Comparison of ENCODE assay signal across 8 cellular contexts in the genomic region with DNA sequence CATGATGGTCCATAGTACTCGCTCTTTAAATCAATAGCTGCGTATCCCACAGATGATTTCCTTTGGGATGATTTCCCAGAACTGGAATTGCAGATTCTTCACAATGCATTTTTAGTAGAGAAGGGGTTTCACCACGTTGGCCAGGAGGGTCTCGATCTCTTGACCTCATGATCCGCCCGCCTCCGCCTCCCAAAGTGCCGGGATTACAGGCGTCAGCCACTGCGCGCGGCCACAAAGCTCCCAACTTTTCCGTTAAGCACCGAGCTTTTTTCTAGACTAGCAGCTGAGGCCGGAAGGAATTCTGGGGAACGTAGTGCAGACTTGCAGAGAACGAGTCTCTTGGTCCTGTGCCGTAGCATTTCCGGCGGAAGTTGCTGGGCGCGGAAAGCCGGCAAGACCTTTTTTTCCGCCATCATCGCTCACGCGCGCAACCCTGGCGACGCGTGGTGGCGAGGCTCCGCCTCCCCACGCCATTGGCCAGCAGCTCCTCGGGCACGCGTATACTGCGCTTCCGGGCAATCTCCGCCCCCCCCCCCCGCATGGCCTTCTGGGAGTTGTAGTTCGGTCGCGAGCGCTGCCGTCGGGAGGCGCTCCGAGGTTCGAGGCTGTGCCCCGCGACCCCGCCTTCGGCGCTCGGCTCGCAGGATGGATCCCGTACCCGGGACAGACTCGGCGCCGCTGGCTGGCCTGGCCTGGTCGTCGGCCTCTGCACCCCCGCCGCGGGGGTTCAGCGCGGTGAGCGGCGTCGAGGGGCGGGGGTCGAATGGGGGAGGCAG. TPM values are rescaled to one million over a fixed set of nuclear protein-coding genes. Genes with fewer than 3 reads are reported as not detected.
A peak's percentile ranks its signal among the peaks of the same experiment; 100 is the strongest.
DNase-seq lines count a peak whose midpoint lies in the region; ATAC-seq, FAIRE-seq and TF ChIP-seq lines count a peak whose summit lies in the region.

Gene MVB12A, plus strand, starts transcription at position 557 of the 776 bp plus-strand sequence. Its CDS starts 89 bp downstream, at position 646.

- ATAC-seq in GM19043 (IDR thresholded peaks at IDR 0.05; ENCODE audit: low read depth, unreplicated experiment) (peak; percentile 64), HG03432 (IDR thresholded peaks at IDR 0.05; ENCODE audit: unreplicated experiment) (peak; percentile 77)

- peaks cover 0 to 4% of the 10 kb centered on the region in 2 experiments for H3K36me3 ChIP-seq in keratinocyte (ENCODE audit: control insufficient read depth in 2 of 2, extremely low read depth in 1 of 2, insufficient read depth in 2 of 2, low read length in 2 of 2)

- H3K9me3 Mint-ChIP-seq in chondrocyte (ENCODE audit: low read depth) = no peaks in the 10 kb centered on the region

- peak; percentile 86 for FAIRE-seq in keratinocyte (lab: Jason Lieb, UNC)

- peak within 1 kb of the TSS; percentile 89 for H3K4me2 ChIP-seq in keratinocyte (ENCODE audit: control insufficient read depth, extremely low read depth, insufficient read depth, low read depth, low read length)

- H3K4me3 Mint-ChIP-seq in chondrocyte (ENCODE audit: unreplicated experiment) = peak within 1 kb of the TSS; percentile 88

- no peaks in the 10 kb centered on the region for H3K79me2 ChIP-seq in keratinocyte (ENCODE audit: control insufficient read depth, insufficient read depth, low read length)

- peaks cover 15% of the 10 kb centered on the region for H3K27me3 Mint-ChIP-seq in chondrocyte (ENCODE audit: low read depth)

- TF ChIP-seq CTCF in AG09309 (IDR thresholded peaks at IDR 0.05; ENCODE audit: control insufficient read depth, insufficient read depth, low read depth, low read length, missing control alignments) (no peak), chondrocyte (IDR thresholded peaks at IDR 0.05) (no peak), keratinocyte (optimal IDR thresholded peaks at IDR 0.05 in 1 of 3, IDR thresholded peaks at IDR 0.05 in 1 of 3, conservative IDR thresholded peaks at IDR 0.05 in 1 of 3; ENCODE audit: extremely low read depth in 1 of 3, insufficient read depth in 2 of 3, low read length in 3 of 3) (no peak)

- peak within 1 kb of the TSS; percentile 92 for H3K27ac Mint-ChIP-seq in chondrocyte (ENCODE audit: unreplicated experiment)

- H3K9ac ChIP-seq in keratinocyte (ENCODE audit: control insufficient read depth, extremely low read depth, insufficient read depth, low read length) = peak within 1 kb of the TSS; percentile 72

- peak within 1 kb of the TSS; percentile 55 for H3K4me3 ChIP-seq in AG09309 (ENCODE audit: control insufficient read depth, low read depth, low read length)
- peak within 1 kb of the TSS; percentile 76 to 87 (median 85) for H3K4me3 ChIP-seq in keratinocyte (ENCODE audit: control insufficient read depth in 2 of 3, extremely low read depth in 1 of 3, insufficient read depth in 2 of 3, low read depth in 1 of 3, low read length in 3 of 3)

- peak within 1 kb of the TSS; percentile 93 for H2AFZ ChIP-seq in keratinocyte (ENCODE audit: control insufficient read depth, low read length)

- dilution Hi-C loops in keratinocyte (cut with MboI; ENCODE audit: extremely low pct_ligation_motif_present, low sequenced_read_pairs) = no loop called here

- no peaks in the 10 kb centered on the region for H3K27me3 ChIP-seq in keratinocyte (ENCODE audit: control insufficient read depth, extremely low read depth, insufficient read depth, low read length)

- H3K4me1 ChIP-seq in keratinocyte (ENCODE audit: control insufficient read depth, extremely low read depth, insufficient read depth, low read length) = peaks cover 9% of the 10 kb centered on the region

- no peaks in the 10 kb centered on the region for H4K20me1 ChIP-seq in keratinocyte (ENCODE audit: control insufficient read depth, extremely low read depth, insufficient read depth, low read length)

- no peaks in the 10 kb centered on the region for H3K9me3 ChIP-seq in keratinocyte (ENCODE audit: control insufficient read depth, low read depth, low read length)

- no peaks in the 10 kb centered on the region for H3K9me1 ChIP-seq in keratinocyte (ENCODE audit: control insufficient read depth, extremely low read depth, insufficient read depth, low read length)

- peak; percentile 96 for DNase-seq in AG09309 (ENCODE audit: low read depth)
- DNase-seq in NCI-H510A treated with DMSO at 0.1 percent for 48 hours (lab: John Stamatoyannopoulos, UW) = peak; percentile 97
- peak; percentile 90 for DNase-seq in activated CD4-positive, alpha-beta T cell treated with anti-CD3 and anti-CD28 coated beads for 24 hours (ENCODE audit: low read depth in 2 of 2)
- peak; percentile 98 for DNase-seq in chondrocyte (ENCODE audit: low spot score)
- peak; percentile 88 for DNase-seq in keratinocyte (ENCODE audit: low read depth, low spot score)
- peak; percentile 93 for DNase-seq in stimulated activated CD4-positive, alpha-beta T cell treated with anti-CD3 and anti-CD28 coated beads, Interleukin-15, amount 100 ng/mL, for 1 hour (ENCODE audit: low read depth in 1 of 2, low spot score in 1 of 2)

- H3K27ac ChIP-seq in keratinocyte (ENCODE audit: control insufficient read depth, insufficient read depth, low read length) = peak within 1 kb of the TSS; percentile 35

- H3K36me3 Mint-ChIP-seq in chondrocyte (ENCODE audit: low read depth) = no peaks in the 10 kb centered on the region

- peaks cover 14% of the 10 kb centered on the region for H3K4me1 Mint-ChIP-seq in chondrocyte (ENCODE audit: low read depth)

RNA-seq across cellular contexts. Expression of gene MVB12A, which starts in this region (rescaled TPM):
- total RNA-seq in chondrocyte = 36.3 to 46.7 TPM (median 39.4 TPM) in 3 replicates
- 23.3 to 36.6 TPM (median 33.0 TPM) in 3 replicates for polyA plus RNA-seq in keratinocyte
- 9.5 TPM for polyA plus RNA-seq in keratinocyte (2011; ENCODE audit: low read depth)
- 17.9 and 36.2 TPM in 2 replicates for polyA plus RNA-seq in keratinocyte (2011; cell fraction: cytosol; rRNA removed)
- polyA plus RNA-seq in keratinocyte (2011; cell fraction: nucleus; rRNA removed) = 21.8 and 31.9 TPM in 2 replicates
- polyA plus RNA-seq in keratinocyte (2012; ENCODE audit: low replicate concordance) = 26.7 and 44.0 TPM in 2 replicates
- 10.8 to 34.4 TPM (median 16.2 TPM) in 3 replicates for polyA minus RNA-seq in keratinocyte
- 29.9 TPM for polyA minus RNA-seq in keratinocyte (2011; cell fraction: cytosol; rRNA and poly(A)+ RNA removed)
- polyA minus RNA-seq in keratinocyte (2011; cell fraction: nucleus; rRNA and poly(A)+ RNA removed) = 8.5 and 10.2 TPM in 2 replicates

Comparison
In these comparisons a context has a peak if more than half of its experiments do, and no peak if none do; other contexts are left out.
1. Peak in every context shown above with its lines: DNase-seq, ATAC-seq, H3K4me3 ChIP-seq and H3K27ac ChIP-seq.